1 cellular context compared by ENCODE assay signal in the genomic region with DNA sequence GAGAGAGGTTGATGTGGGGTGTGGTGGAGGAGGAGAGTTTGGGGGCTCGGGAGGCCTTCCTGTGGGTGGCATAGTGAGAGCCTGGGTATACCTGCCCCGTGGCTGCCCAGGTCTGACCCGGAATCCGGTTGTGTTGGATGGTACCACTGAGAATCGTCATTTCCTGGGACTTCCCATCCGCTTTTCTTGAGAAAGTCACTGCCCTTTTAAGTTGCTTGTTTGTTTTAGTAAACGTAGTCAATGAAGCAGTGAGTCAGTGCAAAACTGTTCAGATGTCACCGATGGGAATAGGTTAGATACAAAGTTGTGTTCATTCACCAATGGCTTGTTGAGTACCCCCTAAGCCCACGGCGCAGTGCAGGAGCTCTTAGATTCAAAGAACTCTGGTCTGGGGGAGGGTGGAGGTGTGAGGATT.
TF ChIP-seq lines count a peak whose summit lies in the region.

No MANE protein-coding gene starts in this region.

TF ChIP-seq in HepG2, 621 proteins besides CTCF, POLR2A, EP300 and RAD21 (continued from another document):
- TF ChIP-seq, protein P1, sequence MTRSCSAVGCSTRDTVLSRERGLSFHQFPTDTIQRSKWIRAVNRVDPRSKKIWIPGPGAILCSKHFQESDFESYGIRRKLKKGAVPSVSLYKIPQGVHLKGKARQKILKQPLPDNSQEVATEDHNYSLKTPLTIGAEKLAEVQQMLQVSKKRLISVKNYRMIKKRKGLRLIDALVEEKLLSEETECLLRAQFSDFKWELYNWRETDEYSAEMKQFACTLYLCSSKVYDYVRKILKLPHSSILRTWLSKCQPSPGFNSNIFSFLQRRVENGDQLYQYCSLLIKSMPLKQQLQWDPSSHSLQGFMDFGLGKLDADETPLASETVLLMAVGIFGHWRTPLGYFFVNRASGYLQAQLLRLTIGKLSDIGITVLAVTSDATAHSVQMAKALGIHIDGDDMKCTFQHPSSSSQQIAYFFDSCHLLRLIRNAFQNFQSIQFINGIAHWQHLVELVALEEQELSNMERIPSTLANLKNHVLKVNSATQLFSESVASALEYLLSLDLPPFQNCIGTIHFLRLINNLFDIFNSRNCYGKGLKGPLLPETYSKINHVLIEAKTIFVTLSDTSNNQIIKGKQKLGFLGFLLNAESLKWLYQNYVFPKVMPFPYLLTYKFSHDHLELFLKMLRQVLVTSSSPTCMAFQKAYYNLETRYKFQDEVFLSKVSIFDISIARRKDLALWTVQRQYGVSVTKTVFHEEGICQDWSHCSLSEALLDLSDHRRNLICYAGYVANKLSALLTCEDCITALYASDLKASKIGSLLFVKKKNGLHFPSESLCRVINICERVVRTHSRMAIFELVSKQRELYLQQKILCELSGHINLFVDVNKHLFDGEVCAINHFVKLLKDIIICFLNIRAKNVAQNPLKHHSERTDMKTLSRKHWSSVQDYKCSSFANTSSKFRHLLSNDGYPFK (CRISPR knock-in tag; IDR thresholded peaks at IDR 0.05; ENCODE audit: borderline replicate concordance): no peak
- no peak for TF ChIP-seq ZNF841 (CRISPR knock-in tag; IDR thresholded peaks at IDR 0.05; ENCODE audit: borderline replicate concordance)
- TF ChIP-seq NRL (CRISPR knock-in tag; IDR thresholded peaks at IDR 0.05; ENCODE audit: borderline replicate concordance): no peak
